8 cellular contexts compared by ENCODE assay signal in the genomic region with DNA sequence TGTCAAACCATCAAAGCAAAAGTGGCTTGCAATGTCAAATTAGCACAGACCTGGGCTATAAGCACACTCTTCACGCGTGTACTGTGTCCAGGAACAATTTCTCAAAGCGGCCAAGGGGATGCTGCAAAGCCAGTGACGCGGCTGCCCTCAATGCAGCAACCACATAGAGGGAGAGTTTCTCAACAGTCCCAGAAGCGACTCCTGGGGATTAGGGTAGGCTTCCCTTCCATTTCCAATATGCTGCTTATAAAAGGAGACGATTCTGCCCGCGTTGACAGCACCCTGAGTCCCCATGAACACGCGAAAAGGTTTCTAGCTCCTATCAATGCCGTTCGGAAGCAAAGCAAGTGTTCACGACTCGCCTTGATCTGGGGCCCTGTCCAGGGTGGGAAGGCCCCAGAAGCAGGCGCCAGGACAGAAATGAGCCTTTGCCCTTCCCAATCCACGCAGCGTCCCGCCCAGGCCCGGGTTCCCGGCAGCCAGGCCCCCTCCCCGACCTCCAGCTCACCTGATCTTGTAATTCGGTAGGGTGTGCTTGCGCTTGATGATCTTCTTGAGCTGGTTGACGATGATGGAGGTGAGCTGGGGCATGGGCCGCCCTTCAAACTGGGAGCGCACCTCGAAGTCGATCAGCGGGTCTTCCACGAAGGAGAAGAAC. TPM values are rescaled to one million over a fixed set of nuclear protein-coding genes. Genes with fewer than 3 reads are reported as not detected.
DNase-seq lines count a peak whose midpoint lies in the region; ATAC-seq and TF ChIP-seq lines count a peak whose summit lies in the region.

No MANE protein-coding gene starts in this region.

- H3K4me2 ChIP-seq in DOHH2 (ENCODE audit: low read length) = peak overlapping the region; percentile 97

- H3K36me3 Mint-ChIP-seq in activated naive CD8-positive, alpha-beta T cell treated with anti-CD3 and anti-CD28 coated beads for 36 hours = peaks cover 20% of the 10 kb centered on the region

- DNase-seq in HAP-1 (ENCODE audit: low spot score in 2 of 2) (peak; percentile 34 to 49), Panc1 (ENCODE audit: low read depth, low spot score) (no peak), heart left ventricle (peak; percentile 16 to 66 (median 46)), pons (ENCODE audit: low spot score) (peak; percentile 29), NCI-H345 treated with DMSO at 0.1 percent for 48 hours (lab: John Stamatoyannopoulos, UW; ENCODE audit: unreplicated experiment) (no peak)
- peak; percentile 23 for DNase-seq in activated naive CD8-positive, alpha-beta T cell treated with anti-CD3 and anti-CD28 coated beads for 36 hours

- peak overlapping the region; percentile 80 for H3K27ac Mint-ChIP-seq in activated naive CD8-positive, alpha-beta T cell treated with anti-CD3 and anti-CD28 coated beads for 36 hours

- H3K9me3 Mint-ChIP-seq in activated naive CD8-positive, alpha-beta T cell treated with anti-CD3 and anti-CD28 coated beads for 36 hours = peaks cover 1% of the 10 kb centered on the region

- H3K4me3 Mint-ChIP-seq in activated naive CD8-positive, alpha-beta T cell treated with anti-CD3 and anti-CD28 coated beads for 36 hours = peak overlapping the region; percentile 92

- peaks cover 17% of the 10 kb centered on the region; the same call in 1 of the 2 replicates for H3K36me3 ChIP-seq in DOHH2 (ENCODE audit: control insufficient read depth, low read length)
- no peaks in the 10 kb centered on the region; the same call in 1 of the 2 replicates for H3K36me3 ChIP-seq in HAP-1 (replicated peaks)
- no peaks in the 10 kb centered on the region; the same call in 1 of the 2 replicates for H3K36me3 ChIP-seq in Panc1 (ENCODE audit: control insufficient read depth, insufficient read depth, low read length)
- H3K36me3 ChIP-seq in heart left ventricle = no peaks in the 10 kb centered on the region

- no peak overlapping the region for H3K27ac ChIP-seq in DOHH2 (ENCODE audit: low read depth, low read length)
- peak overlapping the region; percentile 74 for H3K27ac ChIP-seq in Panc1 (ENCODE audit: low read length)
- H3K27ac ChIP-seq in heart left ventricle = peak overlapping the region in 10 of 12 donors; percentile 37 to 99 (median 94)

- CTCF ChIA-PET in Panc1 (lab: Charles Lee) = no interaction called here

- H3K9me3 ChIP-seq in DOHH2 (ENCODE audit: control insufficient read depth, insufficient read depth, low read length) = no peaks in the 10 kb centered on the region
- H3K9me3 ChIP-seq in HAP-1 = no peaks in the 10 kb centered on the region
- no peaks in the 10 kb centered on the region for H3K9me3 ChIP-seq in Panc1 (ENCODE audit: control insufficient read depth, insufficient read depth, low read depth, low read length)
- H3K9me3 ChIP-seq in heart left ventricle = no peaks in the 10 kb centered on the region

- H3K4me1 ChIP-seq in DOHH2 (ENCODE audit: control insufficient read depth, low read length) = peaks cover 25% of the 10 kb centered on the region
- H3K4me1 ChIP-seq in HAP-1 = peaks cover 27% of the 10 kb centered on the region
- H3K4me1 ChIP-seq in Panc1 (ENCODE audit: control insufficient read depth, insufficient read depth, low read length) = peaks cover 33% of the 10 kb centered on the region
- peaks cover 0 to 52% (median 34%) of the 10 kb centered on the region in 12 donors for H3K4me1 ChIP-seq in heart left ventricle

- TF ChIP-seq POLR2A in heart left ventricle (IDR thresholded peaks at IDR 0.05) = no peak

- H3K27me3 Mint-ChIP-seq in activated naive CD8-positive, alpha-beta T cell treated with anti-CD3 and anti-CD28 coated beads for 36 hours = peaks cover 21% of the 10 kb centered on the region

- H3K27me3 ChIP-seq in DOHH2 (ENCODE audit: control insufficient read depth, low read length) (peaks cover 17% of the 10 kb centered on the region), HAP-1 (ENCODE audit: low read depth) (peaks cover 1% of the 10 kb centered on the region; the same call in 1 of the 2 replicates), Panc1 (ENCODE audit: control insufficient read depth, insufficient read depth, low read length) (peaks cover 9% of the 10 kb centered on the region), heart left ventricle (peaks cover 0 to 6% (median 0%) of the 10 kb centered on the region in 9 donors)

- H3F3A ChIP-seq in DOHH2 (ENCODE audit: control insufficient read depth, insufficient read depth) = no peaks in the 10 kb centered on the region

- POLR2A ChIA-PET in Panc1 (lab: Charles Lee) = no interaction called here

- intact Hi-C loops in Panc1 (cut with micrococcal nuclease; ENCODE audit: unreplicated experiment) = no loop called here
- intact Hi-C loops in heart left ventricle (cut with DNase I) = loop anchor here in 1 of 10 donors (2.0 kb wide), 1 partner anchor 157 kb away; no protein-coding TSS in a partner anchor

- BruUV-seq in Panc1 (replicated peaks; lab: Mats Ljungman, UMichigan) = no TSS peak

- ATAC-seq in Panc1 = peak; percentile 42
- peak in 3 of 4 donors; percentile 19 to 34 (median 23) for ATAC-seq in heart left ventricle
- ATAC-seq in GM18520 (IDR thresholded peaks at IDR 0.05; ENCODE audit: unreplicated experiment) = no peak

- H3K4me3 ChIP-seq in DOHH2 (ENCODE audit: low read length) (peak overlapping the region; percentile 97), HAP-1 (peak overlapping the region; percentile 86), Panc1 (ENCODE audit: low read depth in 2 of 2, low read length in 2 of 2) (peak overlapping the region; percentile 78 to 91), heart left ventricle (peak overlapping the region; percentile 68 to 99 (median 92))

- WGBS in heart left ventricle, 4 donors = 1% methylated on average over 15 to 31 of the region's 31 CpGs

- peaks cover 31% of the 10 kb centered on the region for H4K20me1 ChIP-seq in DOHH2 (ENCODE audit: control insufficient read depth, insufficient read depth, low read depth, low read length)

- H3K9me2 ChIP-seq in DOHH2 (replicated peaks; ENCODE audit: control insufficient read depth, low read length) = no peaks in the 10 kb centered on the region

- peaks cover 36% of the 10 kb centered on the region for H3K4me1 Mint-ChIP-seq in activated naive CD8-positive, alpha-beta T cell treated with anti-CD3 and anti-CD28 coated beads for 36 hours

- peaks cover 61% of the 10 kb centered on the region for H3K79me2 ChIP-seq in DOHH2 (ENCODE audit: control insufficient read depth, low read length)

- in situ Hi-C loops in HAP-1 (cut with MboI; ENCODE audit: low sequenced_read_pairs) = no loop called here
- in situ Hi-C loops in Panc1 (cut with HindIII; ENCODE audit: low pct_unique_long_range_greater_than_20kb, low sequenced_read_pairs) = no loop called here

- TF ChIP-seq CTCF in DOHH2 (IDR thresholded peaks at IDR 0.05; ENCODE audit: low read depth, low read length, poor library complexity, severe bottlenecking) (no peak), Panc1 (IDR thresholded peaks at IDR 0.05) (no peak), heart left ventricle (IDR thresholded peaks at IDR 0.05) (no peak)

RNA-seq across cellular contexts. Expression of a gene that starts 1.3 kb away (rescaled TPM):
- total RNA-seq in Panc1 (2021; ENCODE audit: unreplicated experiment) (44.7 TPM), heart left ventricle (10 to 100 TPM; 19.1 to 37.2 (median 26.1) TPM)
- polyA plus RNA-seq in Panc1 (2012; ENCODE audit: insufficient read length) = 24.8 TPM
- 10 to 100 TPM; 19.7 to 20.4 TPM for total RNA-seq in activated naive CD8-positive, alpha-beta T cell treated with anti-CD3 and anti-CD28 coated beads for 36 hours
- polyA plus RNA-seq in heart left ventricle = 10 to 100 TPM in 1 of 2 donors, 1 to 10 TPM in 1; 2.0 to 11.5 TPM

Comparison
In these comparisons a context has a peak if more than half of its experiments do, and no peak if none do; other contexts are left out.
1. DNase-seq: peak in HAP-1 (2 of 2), activated naive CD8-positive, alpha-beta T cell treated with anti-CD3 and anti-CD28 coated beads for 36 hours (single experiment), heart left ventricle (5 of 5) and pons (single experiment); none in Panc1 (single experiment) and NCI-H345 treated with DMSO at 0.1 percent for 48 hours (single experiment).
2. Peak in every context shown above with its lines, with median percentiles within 50 percentile points of each other: H3K4me3 ChIP-seq.